10 cellular contexts compared by ENCODE assay signal in genomic region chr3:130242850-130243569, GRCh38.
A peak's percentile ranks its signal among the peaks of the same experiment; 100 is the strongest.
DNase-seq lines count a peak whose midpoint lies in the region; ATAC-seq, FAIRE-seq and TF ChIP-seq lines count a peak whose summit lies in the region.
"Had no signal": no experiment of that assay in that cellular context is flagged by ENCODE, and none has a peak within 500 bp of the region (broad histone marks: within the 10 kb centered on the region; RNA-seq: fewer than 3 reads in every experiment).

No MANE protein-coding gene starts in this region.

- in situ Hi-C loops in SK-MEL-5 (cut with HindIII; ENCODE audit: low pct_unique_long_range_greater_than_20kb, low sequenced_read_pairs) (no loop called here), HAP-1 (cut with MboI; ENCODE audit: low sequenced_read_pairs) (no loop called here)

- H3K9ac ChIP-seq in keratinocyte (ENCODE audit: control insufficient read depth, extremely low read depth, insufficient read depth, low read length), result no peak overlapping the region

- H2AFZ ChIP-seq in keratinocyte (ENCODE audit: control insufficient read depth, low read length), result no peak overlapping the region

- peaks cover 2% of the 10 kb centered on the region for H3K27me3 ChIP-seq in keratinocyte (ENCODE audit: control insufficient read depth, extremely low read depth, insufficient read depth, low read length)
- H3K27me3 ChIP-seq in HAP-1 (ENCODE audit: low read depth), result 0 out of 2 replicates have a peak, but pooled peaks cover 2% of the 10 kb centered on the region

- H4K20me1 ChIP-seq in keratinocyte (ENCODE audit: control insufficient read depth, extremely low read depth, insufficient read depth, low read length), result no peaks in the 10 kb centered on the region

- no peaks in the 10 kb centered on the region for H3K36me3 ChIP-seq in keratinocyte (ENCODE audit: control insufficient read depth in 2 of 2, extremely low read depth in 1 of 2, insufficient read depth in 2 of 2, low read length in 2 of 2)
- no peaks in the 10 kb centered on the region for H3K36me3 ChIP-seq in HAP-1 (replicated peaks)

- no peaks in the 10 kb centered on the region for H3K4me1 ChIP-seq in keratinocyte (ENCODE audit: control insufficient read depth, extremely low read depth, insufficient read depth, low read length)
- H3K4me1 ChIP-seq in HAP-1, result no peaks in the 10 kb centered on the region

- peak; percentile 19 for DNase-seq in AG08396 (ENCODE audit: low spot score)
- DNase-seq in GM10266 (ENCODE audit: extremely low spot score), result no peak
- peak; percentile 53 for DNase-seq in SK-MEL-5 (ENCODE audit: low read depth, low spot score)
- DNase-seq in keratinocyte (ENCODE audit: low read depth, low spot score), result no peak
- DNase-seq in T-helper 1 cell, result no peak
- no peak for DNase-seq in NCI-H2171 (lab: John Stamatoyannopoulos, UW)
- DNase-seq in HAP-1 (ENCODE audit: low spot score in 2 of 2), result no peak
- DNase-seq: GDM1 had no signal

- no peaks in the 10 kb centered on the region for H3K79me2 ChIP-seq in keratinocyte (ENCODE audit: control insufficient read depth, insufficient read depth, low read length)

- H3K9me1 ChIP-seq in keratinocyte (ENCODE audit: control insufficient read depth, extremely low read depth, insufficient read depth, low read length), result no peaks in the 10 kb centered on the region

- no peak overlapping the region for H3K4me2 ChIP-seq in keratinocyte (ENCODE audit: control insufficient read depth, extremely low read depth, insufficient read depth, low read depth, low read length)

- no peak overlapping the region for H3K4me3 ChIP-seq in keratinocyte (ENCODE audit: control insufficient read depth in 2 of 3, extremely low read depth in 1 of 3, insufficient read depth in 2 of 3, low read depth in 1 of 3, low read length in 3 of 3)
- H3K4me3 ChIP-seq in HAP-1, result no peak overlapping the region
- H3K4me3 ChIP-seq: skin epidermis had no signal

- dilution Hi-C loops in keratinocyte (cut with MboI; ENCODE audit: extremely low pct_ligation_motif_present, low sequenced_read_pairs), result no loop called here

- no peak for FAIRE-seq in keratinocyte (lab: Jason Lieb, UNC)

- peak; percentile 18 for TF ChIP-seq CTCF in GM10266 (IDR thresholded peaks at IDR 0.05; ENCODE audit: control insufficient read depth, insufficient read depth, low read depth, missing control alignments)
- TF ChIP-seq CTCF in keratinocyte (optimal IDR thresholded peaks at IDR 0.05 in 1 of 3, IDR thresholded peaks at IDR 0.05 in 1 of 3, conservative IDR thresholded peaks at IDR 0.05 in 1 of 3; ENCODE audit: extremely low read depth in 1 of 3, insufficient read depth in 2 of 3, low read length in 3 of 3), result peak in 2 of 3 experiments; percentile 20 to 48

- H3K9me3 ChIP-seq in keratinocyte (ENCODE audit: control insufficient read depth, low read depth, low read length), result no peaks in the 10 kb centered on the region
- H3K9me3 ChIP-seq in HAP-1, result no peaks in the 10 kb centered on the region

- ATAC-seq in HG02642 (IDR thresholded peaks at IDR 0.05; ENCODE audit: poor library complexity, unreplicated experiment), result no peak

- H3K27ac ChIP-seq in keratinocyte (ENCODE audit: control insufficient read depth, insufficient read depth, low read length), result no peak overlapping the region
- H3K27ac ChIP-seq: skin epidermis had no signal

Comparison
In these comparisons a context has a peak if more than half of its experiments do, and no peak if none do; other contexts are left out.
1. DNase-seq: peak in AG08396 (single experiment) and SK-MEL-5 (single experiment); none in GM10266 (single experiment), keratinocyte (single experiment), T-helper 1 cell (0 of 5), NCI-H2171 (single experiment) and HAP-1 (0 of 2).